In genomic region chrX:51395474-51395806, GRCh38 we compare ENCODE assay signal across 9 cellular contexts.
DNase-seq lines count a peak whose midpoint lies in the region; ATAC-seq and TF ChIP-seq lines count a peak whose summit lies in the region.
"Had no signal": no experiment of that assay in that cellular context is flagged by ENCODE, and none has a peak within 500 bp of the region (broad histone marks: within the 10 kb centered on the region; RNA-seq: fewer than 3 reads in every experiment).

No MANE protein-coding gene starts in this region.

- H3K36me3 ChIP-seq in heart right ventricle: no peaks in the 10 kb centered on the region
- no peaks in the 10 kb centered on the region for H3K36me3 ChIP-seq in ascending aorta
- H3K36me3 ChIP-seq in muscle layer of colon (ENCODE audit: insufficient read depth, low read length): no peaks in the 10 kb centered on the region
- H3K36me3 ChIP-seq in upper lobe of right lung: no peaks in the 10 kb centered on the region

- H3K27me3 ChIP-seq in heart right ventricle: peaks cover 0 to 56% (median 0%) of the 10 kb centered on the region in 7 donors
- no peaks in the 10 kb centered on the region for H3K27me3 ChIP-seq in ascending aorta
- H3K27me3 ChIP-seq in muscle layer of colon (ENCODE audit: control insufficient read depth in 1 of 2, insufficient read depth in 2 of 2, low read length in 2 of 2): peaks cover 0 to 4% of the 10 kb centered on the region in 2 donors
- no peaks in the 10 kb centered on the region for H3K27me3 ChIP-seq in upper lobe of right lung

- DNase-seq in heart right ventricle: no peak
- DNase-seq in left ventricle myocardium superior: no peak
- DNase-seq in ascending aorta (ENCODE audit: low spot score in 2 of 2): no peak
- DNase-seq in upper lobe of right lung: no peak
- no peak for DNase-seq in T1000 (lab: John Stamatoyannopoulos, UW)
- DNase-seq in RPMI8226: no peak
- DNase-seq: KG1 had no signal

- H3K27ac ChIP-seq in heart right ventricle: peak overlapping the region in 1 of 10 donors; percentile 4
- H3K27ac ChIP-seq in ascending aorta: no peak overlapping the region
- H3K27ac ChIP-seq in muscle layer of colon (ENCODE audit: low read depth, low read length): no peak overlapping the region
- H3K27ac ChIP-seq in upper lobe of right lung: no peak overlapping the region

- intact Hi-C loops in heart right ventricle (cut with DNase I) (no loop called here), left ventricle myocardium superior (cut with micrococcal nuclease) (no loop called here), ascending aorta (cut with DNase I) (loop anchor here (10.0 kb wide), 2 partner anchors 499 to 1471 kb away; partner anchors contain the start of genes CLCN5 and MAGED1), upper lobe of right lung (cut with DNase I) (no loop called here)

- WGBS in heart right ventricle, 2 donors: 28 to 35% methylated on average over 4 of the region's 4 CpGs

- H3K4me3 ChIP-seq in heart right ventricle (peak overlapping the region in 9 of 10 donors; percentile 28 to 57 (median 49)), ascending aorta (peak overlapping the region; percentile 50 to 61), muscle layer of colon (ENCODE audit: low read depth in 1 of 2, low read length in 2 of 2) (peak overlapping the region; percentile 22 to 51), upper lobe of right lung (peak overlapping the region; percentile 45)

- H3K9me3 ChIP-seq in heart right ventricle: no peaks in the 10 kb centered on the region
- no peaks in the 10 kb centered on the region for H3K9me3 ChIP-seq in ascending aorta
- no peaks in the 10 kb centered on the region for H3K9me3 ChIP-seq in muscle layer of colon (ENCODE audit: low read length)
- H3K9me3 ChIP-seq in upper lobe of right lung: no peaks in the 10 kb centered on the region

- no peak for TF ChIP-seq CTCF in heart right ventricle (IDR thresholded peaks at IDR 0.05)
- TF ChIP-seq CTCF in ascending aorta (IDR thresholded peaks at IDR 0.05): no peak
- TF ChIP-seq CTCF in upper lobe of right lung (IDR thresholded peaks at IDR 0.05): no peak

- ATAC-seq in heart right ventricle (no peak), left ventricle myocardium superior (no peak), upper lobe of right lung (peak; percentile 28), HG02759 (IDR thresholded peaks at IDR 0.05; ENCODE audit: unreplicated experiment) (no peak)

- H3K9ac ChIP-seq in muscle layer of colon (ENCODE audit: low read length): no peak overlapping the region

- H3K4me1 ChIP-seq in heart right ventricle (no peaks in the 10 kb centered on the region), ascending aorta (no peaks in the 10 kb centered on the region), muscle layer of colon (ENCODE audit: insufficient read depth, low read length) (no peaks in the 10 kb centered on the region), upper lobe of right lung (no peaks in the 10 kb centered on the region)
